17 cellular contexts compared by ENCODE assay signal in genomic region chr18:13625355-13625754, GRCh38.
DNase-seq lines count a peak whose midpoint lies in the region; ATAC-seq and TF ChIP-seq lines count a peak whose summit lies in the region.
"Had no signal": no experiment of that assay in that cellular context is flagged by ENCODE, and none has a peak within 500 bp of the region (broad histone marks: within the 10 kb centered on the region; RNA-seq: fewer than 3 reads in every experiment).

No MANE protein-coding gene starts in this region.

- H2BK120ac ChIP-seq in H9 (ENCODE audit: low read depth, low read length, poor library complexity, severe bottlenecking) = no peak overlapping the region

- H2BK15ac ChIP-seq in H9 (ENCODE audit: low read depth, low read length) = no peak overlapping the region

- DNase-seq in CD4-positive, CD25-positive, alpha-beta regulatory T cell = no peak
- no peak for DNase-seq in H9
- DNase-seq in dorsolateral prefrontal cortex = peak in 1 of 10 donors; percentile 24
- no peak for DNase-seq in stimulated activated effector memory CD8-positive, alpha-beta T cell treated with anti-CD3 and anti-CD28 coated beads, Interleukin-12 subunit alpha, Interleukin-12 subunit beta, amount 100 ng/mL, for 72 hours (ENCODE audit: low spot score in 2 of 2)
- DNase-seq in Peyer's patch = no peak
- DNase-seq in SIG-M5 treated with dmso at 0.1 percent for 504 hours (lab: John Stamatoyannopoulos, UW; ENCODE audit: unreplicated experiment) = no peak
- no peak for DNase-seq in progenitor cell of endocrine pancreas (ENCODE audit: low spot score, unreplicated experiment)
- DNase-seq in NK-92 (lab: John Stamatoyannopoulos, UW; ENCODE audit: unreplicated experiment) = no peak
- DNase-seq: Calu3, NCI-H1436 treated with DMSO at 0.1 percent for 48 hours, NCI-H2081, NCI-H510A, NCI-H82, Right ventricle myocardium superior, SK-N-SH had no signal

- no peak overlapping the region for H2AK5ac ChIP-seq in H9 (ENCODE audit: insufficient read length, low read length)

- no peak overlapping the region for H3K4ac ChIP-seq in H9 (ENCODE audit: low read depth, low read length)

- WGBS in H9 (ENCODE audit: extremely low coverage, insufficient read length, low lambda C conversion rate) = no CpG with 5 or more reads among the region's 10 CpGs

- H2AFZ ChIP-seq in H9 (ENCODE audit: low read length) = no peak overlapping the region

- peaks cover 29% of the 10 kb centered on the region for H3K36me3 ChIP-seq in CD4-positive, CD25-positive, alpha-beta regulatory T cell (ENCODE audit: control insufficient read depth, insufficient read depth, low read length)
- peaks cover 0 to 20% (median 0%) of the 10 kb centered on the region in 3 donors for H3K36me3 ChIP-seq in Peyer's patch
- H3K36me3 ChIP-seq: HAP-1 had no signal

- 0 out of 3 replicates have a peak, but pooled peaks have one; percentile 15 for TF ChIP-seq CTCF in H9 (conservative IDR thresholded peaks at IDR 0.05)
- no peak for TF ChIP-seq CTCF in dorsolateral prefrontal cortex (IDR thresholded peaks at IDR 0.05 in 54 of 56, conservative IDR thresholded peaks at IDR 0.05 in 2 of 56; ENCODE audit: low read depth in 1 of 56, partially characterized antibody in 56 of 56)
- no peak for TF ChIP-seq CTCF in Peyer's patch (IDR thresholded peaks at IDR 0.05)
- no peak for TF ChIP-seq CTCF in progenitor cell of endocrine pancreas (IDR thresholded peaks at IDR 0.05; ENCODE audit: unreplicated experiment)

- H2BK5ac ChIP-seq in H9 (ENCODE audit: insufficient read length, low read length) = no peak overlapping the region

- H3K9ac ChIP-seq in H9 (ENCODE audit: extremely low read depth, insufficient read length, low read length) = no peak overlapping the region
- H3K9ac ChIP-seq: SK-N-SH had no signal

- no peak for TF ChIP-seq POLR2A in Peyer's patch (IDR thresholded peaks at IDR 0.05)

- no peak overlapping the region for H4K8ac ChIP-seq in H9 (replicated peaks; ENCODE audit: insufficient read length, low read depth, low read length)

- no peak overlapping the region for H3K4me2 ChIP-seq in H9 (ENCODE audit: insufficient read depth, insufficient read length, low read length)
- H3K4me2 ChIP-seq: SK-N-SH had no signal

- no peak overlapping the region for H4K91ac ChIP-seq in H9 (ENCODE audit: insufficient read length, low read depth, low read length)

- H2BK20ac ChIP-seq in H9 (ENCODE audit: low read depth, low read length, poor library complexity, severe bottlenecking) = no peak overlapping the region

- H2BK12ac ChIP-seq in H9 (ENCODE audit: insufficient read length, low read depth, low read length) = no peak overlapping the region

- H3K79me2 ChIP-seq in H9 (ENCODE audit: insufficient read depth, low read length) = no peaks in the 10 kb centered on the region

- H3K4me1 ChIP-seq in CD4-positive, CD25-positive, alpha-beta regulatory T cell (ENCODE audit: control insufficient read depth, insufficient read depth, low read length, poor library complexity, severe bottlenecking) = no peaks in the 10 kb centered on the region
- H3K4me1 ChIP-seq in H9 (ENCODE audit: insufficient read depth, low read length) (no peaks in the 10 kb centered on the region), Peyer's patch (peaks cover 0 to 4% (median 0%) of the 10 kb centered on the region in 4 donors)
- H3K4me1 ChIP-seq: HAP-1 had no signal

- peak overlapping the region in 2 of 3 donors; percentile 78 to 86 for H3K27ac Mint-ChIP-seq in CD4-positive, CD25-positive, alpha-beta regulatory T cell
- H3K27ac Mint-ChIP-seq in H9 (0 out of 7 replicates have a peak overlapping the region, but pooled peaks of 1 of the 3 experiments have one; percentile 3), progenitor cell of endocrine pancreas (no peak overlapping the region)
- peak overlapping the region; percentile 45 for H3K27ac Mint-ChIP-seq in stimulated activated effector memory CD8-positive, alpha-beta T cell treated with anti-CD3 and anti-CD28 coated beads, Interleukin-12 subunit alpha, Interleukin-12 subunit beta, amount 100 ng/mL, for 72 hours

- no peak overlapping the region for H3K14ac ChIP-seq in H9 (ENCODE audit: insufficient read depth, low read length)

- no peak overlapping the region for H3T11ph ChIP-seq in H9 (ENCODE audit: low read length)

- ATAC-seq in CD4-positive, CD25-positive, alpha-beta regulatory T cell (ENCODE audit: low read depth in 2 of 2) = no peak
- no peak for ATAC-seq in stimulated activated effector memory CD8-positive, alpha-beta T cell treated with anti-CD3 and anti-CD28 coated beads, Interleukin-12 subunit alpha, Interleukin-12 subunit beta, amount 100 ng/mL, for 72 hours
- ATAC-seq: K562 had no signal

- H3K9me3 ChIP-seq in CD4-positive, CD25-positive, alpha-beta regulatory T cell (ENCODE audit: control insufficient read depth in 2 of 2, low read length in 2 of 2) = no peaks in the 10 kb centered on the region
- no peaks in the 10 kb centered on the region for H3K9me3 ChIP-seq in H9 (ENCODE audit: control insufficient read depth, low read depth, low read length)
- no peaks in the 10 kb centered on the region for H3K9me3 ChIP-seq in Peyer's patch
- H3K9me3 ChIP-seq: HAP-1, SK-N-SH had no signal

- H3K4me3 ChIP-seq in CD4-positive, CD25-positive, alpha-beta regulatory T cell (ENCODE audit: low read depth, low read length) = no peak overlapping the region
- peak overlapping the region in 1 of 59 donors; percentile 8 for H3K4me3 ChIP-seq in dorsolateral prefrontal cortex
- no peak overlapping the region for H3K4me3 ChIP-seq in Peyer's patch
- H3K4me3 ChIP-seq: HAP-1, K562 had no signal

- H3K27me3 Mint-ChIP-seq in CD4-positive, CD25-positive, alpha-beta regulatory T cell = no peaks in the 10 kb centered on the region
- H3K27me3 Mint-ChIP-seq in H9 (ENCODE audit: low read depth) = no peaks in the 10 kb centered on the region; the same call in 1 of the 2 replicates
- peaks cover 3% of the 10 kb centered on the region for H3K27me3 Mint-ChIP-seq in progenitor cell of endocrine pancreas

- intact Hi-C loops in dorsolateral prefrontal cortex (cut with DNase I) = loop anchor here in 1 of 2 donors (5.0 kb wide), 1 partner anchor 403 kb away; no protein-coding TSS in a partner anchor

- no peaks in the 10 kb centered on the region for H4K20me1 ChIP-seq in H9 (ENCODE audit: control insufficient read depth, insufficient read depth, insufficient read length)

- no peak overlapping the region for H3K56ac ChIP-seq in H9 (ENCODE audit: insufficient read length, low read depth, low read length)

- no peaks in the 10 kb centered on the region for H3K79me1 ChIP-seq in H9 (ENCODE audit: insufficient read depth, low read depth, low read length, poor library complexity, severe bottlenecking)

- H3K23me2 ChIP-seq in H9 (ENCODE audit: insufficient read length, low read depth, low read length, poor library complexity, severe bottlenecking) = no peaks in the 10 kb centered on the region

- no peaks in the 10 kb centered on the region for H3K9me3 Mint-ChIP-seq in CD4-positive, CD25-positive, alpha-beta regulatory T cell
- H3K9me3 Mint-ChIP-seq in H9 (no peaks in the 10 kb centered on the region), progenitor cell of endocrine pancreas (ENCODE audit: low read depth) (no peaks in the 10 kb centered on the region)
- H3K9me3 Mint-ChIP-seq in stimulated activated effector memory CD8-positive, alpha-beta T cell treated with anti-CD3 and anti-CD28 coated beads, Interleukin-12 subunit alpha, Interleukin-12 subunit beta, amount 100 ng/mL, for 72 hours = no peaks in the 10 kb centered on the region

- H3K27me3 ChIP-seq in CD4-positive, CD25-positive, alpha-beta regulatory T cell (ENCODE audit: control insufficient read depth, insufficient read depth, low read length) = no peaks in the 10 kb centered on the region
- no peaks in the 10 kb centered on the region for H3K27me3 ChIP-seq in H9 (ENCODE audit: insufficient read depth, low read length)
- no peaks in the 10 kb centered on the region for H3K27me3 ChIP-seq in dorsolateral prefrontal cortex
- no peaks in the 10 kb centered on the region for H3K27me3 ChIP-seq in Peyer's patch

- H3K4me3 Mint-ChIP-seq in CD4-positive, CD25-positive, alpha-beta regulatory T cell = no peak overlapping the region
- no peak overlapping the region; a peak in 1 of 5 replicates for H3K4me3 Mint-ChIP-seq in H9
- no peak overlapping the region for H3K4me3 Mint-ChIP-seq in stimulated activated effector memory CD8-positive, alpha-beta T cell treated with anti-CD3 and anti-CD28 coated beads, Interleukin-12 subunit alpha, Interleukin-12 subunit beta, amount 100 ng/mL, for 72 hours
- no peak overlapping the region for H3K4me3 Mint-ChIP-seq in progenitor cell of endocrine pancreas (ENCODE audit: low read depth)

- no peak overlapping the region for H3K27ac ChIP-seq in CD4-positive, CD25-positive, alpha-beta regulatory T cell (ENCODE audit: insufficient read depth, low read length, poor library complexity, severe bottlenecking)
- H3K27ac ChIP-seq in H9 (ENCODE audit: insufficient read length, low read depth, low read length) = no peak overlapping the region
- peak overlapping the region in 58 of 59 donors; percentile 63 to 99 (median 93) for H3K27ac ChIP-seq in dorsolateral prefrontal cortex
- H3K27ac ChIP-seq in Peyer's patch = no peak overlapping the region

- no peak overlapping the region for H4K5ac ChIP-seq in H9 (ENCODE audit: insufficient read length, low read depth, low read length)

- H3K36me3 Mint-ChIP-seq in CD4-positive, CD25-positive, alpha-beta regulatory T cell = peaks cover 23% of the 10 kb centered on the region
- peaks cover 0 to 2% (median 0%) of the 10 kb centered on the region in 3 experiments; a peak in 2 of 7 replicates for H3K36me3 Mint-ChIP-seq in H9 (ENCODE audit: insufficient read depth in 1 of 3, low read depth in 3 of 3)
- H3K36me3 Mint-ChIP-seq in stimulated activated effector memory CD8-positive, alpha-beta T cell treated with anti-CD3 and anti-CD28 coated beads, Interleukin-12 subunit alpha, Interleukin-12 subunit beta, amount 100 ng/mL, for 72 hours = peaks cover 17% of the 10 kb centered on the region
- H3K36me3 Mint-ChIP-seq in progenitor cell of endocrine pancreas (ENCODE audit: insufficient read depth) = no peaks in the 10 kb centered on the region

- no peak overlapping the region for H3K23ac ChIP-seq in H9 (ENCODE audit: insufficient read length, low read depth, low read length)

- H3K18ac ChIP-seq in H9 (ENCODE audit: insufficient read length, low read depth, low read length) = no peak overlapping the region

- peaks cover 5 to 43% (median 29%) of the 10 kb centered on the region in 4 donors for H3K4me1 Mint-ChIP-seq in CD4-positive, CD25-positive, alpha-beta regulatory T cell
- H3K4me1 Mint-ChIP-seq in H9 (peaks cover 8 to 11% of the 10 kb centered on the region in 2 experiments), progenitor cell of endocrine pancreas (ENCODE audit: low read depth) (peaks cover 2% of the 10 kb centered on the region)
- H3K4me1 Mint-ChIP-seq in stimulated activated effector memory CD8-positive, alpha-beta T cell treated with anti-CD3 and anti-CD28 coated beads, Interleukin-12 subunit alpha, Interleukin-12 subunit beta, amount 100 ng/mL, for 72 hours = peaks cover 21% of the 10 kb centered on the region

Comparison
In these comparisons a context has a peak if more than half of its experiments do, and no peak if none do; other contexts are left out.
1. H3K27ac ChIP-seq: peak in dorsolateral prefrontal cortex (58 of 59); none in CD4-positive, CD25-positive, alpha-beta regulatory T cell (single experiment), H9 (single experiment) and Peyer's patch (0 of 4).